29 cellular contexts compared by ENCODE assay signal in the genomic region with DNA sequence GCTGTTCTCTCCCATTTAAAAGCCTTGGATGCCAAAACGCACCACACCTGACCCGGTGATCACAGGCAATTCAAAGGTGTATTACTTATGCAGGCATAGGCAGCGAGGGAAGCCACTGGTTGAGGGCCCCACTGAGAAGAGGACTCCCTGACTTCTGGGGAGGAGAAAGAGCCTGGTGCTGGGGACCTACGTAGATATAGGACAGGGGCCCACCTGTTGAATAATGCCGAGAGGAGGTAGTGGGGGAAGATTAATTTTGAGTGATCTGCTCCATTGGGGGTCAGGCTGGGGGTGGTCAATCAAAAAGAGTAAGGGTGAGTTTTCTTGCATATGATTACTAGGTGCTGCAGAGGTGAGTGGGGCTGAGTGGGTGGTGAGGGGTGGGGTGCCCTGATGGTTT. TPM values are rescaled to one million over a fixed set of nuclear protein-coding genes. Genes with fewer than 3 reads are reported as not detected.
"Had no signal": no experiment of that assay in that cellular context is flagged by ENCODE, and none has a peak within 500 bp of the region (broad histone marks: within the 10 kb centered on the region; RNA-seq: fewer than 3 reads in every experiment).

No MANE protein-coding gene starts in this region.

- H3K9ac ChIP-seq: parathyroid adenoma had no signal

- H2AFZ ChIP-seq: parathyroid adenoma had no signal

- H3K79me2 ChIP-seq: parathyroid adenoma had no signal

- H3K27ac ChIP-seq: ovary, parathyroid adenoma, psoas muscle, right lobe of liver, sigmoid colon, stomach, thoracic aorta, thyroid gland, tibial nerve, upper lobe of left lung, vagina had no signal

- DNase-seq: nephron progenitor cell; occipital lobe; ovary; posterior cingulate gyrus; psoas muscle; right cardiac atrium; right lobe of liver; sigmoid colon; small intestine; stimulated activated CD4-positive, alpha-beta T cell treated with anti-CD3 and anti-CD28 coated beads, Interleukin-15, amount 100 ng/mL, for 24 hours; stimulated activated CD4-positive, alpha-beta T cell treated with anti-CD3 and anti-CD28 coated beads, Interleukin-2, amount 100 ng/mL, for 24 hours; stimulated activated CD4-positive, alpha-beta T cell treated with anti-CD3 and anti-CD28 coated beads, Interleukin-2, amount 100 ng/mL, for 48 hours; stimulated activated CD4-positive, alpha-beta T cell treated with anti-CD3 and anti-CD28 coated beads, Interleukin-4, amount 100 ng/mL, for 24 hours; stimulated activated naive B cell treated with anti-CD40 and anti-IgM and Interleukin-4, amounts not matched to agents 10 μg/mL and 1 μg/mL and 100 μg/mL, for 72 hours; stimulated activated naive CD4-positive, alpha-beta T cell treated with Interleukin-2 at 50 U/mL for 16 hours; stomach; thyroid gland; trophoblast cell; upper lobe of left lung had no signal

- H3K9me3 Mint-ChIP-seq: natural killer cell treated with Interleukin-12 subunit alpha and Interleukin-12 subunit beta and Interleukin-15 and Interleukin-18, amount 100 ng/mL, for 72 hours; nephron progenitor cell; stimulated activated effector memory CD8-positive, alpha-beta T cell treated with anti-CD3 and anti-CD28 coated beads, Interleukin-12 subunit alpha, Interleukin-12 subunit beta, amount 100 ng/mL, for 72 hours; stimulated activated naive CD8-positive, alpha-beta T cell treated with anti-CD3 and anti-CD28 coated beads, Interleukin-15, Interleukin-2, amounts not matched to agents 100 ng/mL and 50 ng/mL, for 24 hours had no signal

- ATAC-seq: natural killer cell treated with Interleukin-12 subunit alpha and Interleukin-12 subunit beta and Interleukin-15 and Interleukin-18, amount 100 ng/mL, for 72 hours; psoas muscle; right cardiac atrium; right lobe of liver; stimulated activated effector memory CD8-positive, alpha-beta T cell treated with anti-CD3 and anti-CD28 coated beads, Interleukin-12 subunit alpha, Interleukin-12 subunit beta, amount 100 ng/mL, for 72 hours; stimulated activated naive B cell treated with anti-CD40 and anti-IgM and Interleukin-4, amounts not matched to agents 10 μg/mL and 1 μg/mL and 100 μg/mL, for 72 hours had no signal

- H3K27ac Mint-ChIP-seq: natural killer cell treated with Interleukin-12 subunit alpha and Interleukin-12 subunit beta and Interleukin-15 and Interleukin-18, amount 100 ng/mL, for 72 hours; nephron progenitor cell; progenitor cell of endocrine pancreas; stimulated activated effector memory CD8-positive, alpha-beta T cell treated with anti-CD3 and anti-CD28 coated beads, Interleukin-12 subunit alpha, Interleukin-12 subunit beta, amount 100 ng/mL, for 72 hours; stimulated activated naive B cell treated with anti-CD40 and anti-IgM and Interleukin-4, amounts not matched to agents 10 μg/mL and 1 μg/mL and 100 μg/mL, for 72 hours; stimulated activated naive CD8-positive, alpha-beta T cell treated with anti-CD3 and anti-CD28 coated beads, Interleukin-15, Interleukin-2, amounts not matched to agents 100 ng/mL and 50 ng/mL, for 24 hours had no signal

- H3K4me3 ChIP-seq: ovary, psoas muscle, right lobe of liver, sigmoid colon, stomach, thoracic aorta, thyroid gland, tibial nerve, upper lobe of left lung, vagina had no signal

- H3K4me1 Mint-ChIP-seq: nephron progenitor cell had no signal

- H3K36me3 Mint-ChIP-seq: natural killer cell treated with Interleukin-12 subunit alpha and Interleukin-12 subunit beta and Interleukin-15 and Interleukin-18, amount 100 ng/mL, for 72 hours; stimulated activated effector memory CD8-positive, alpha-beta T cell treated with anti-CD3 and anti-CD28 coated beads, Interleukin-12 subunit alpha, Interleukin-12 subunit beta, amount 100 ng/mL, for 72 hours had no signal

- H3K4me1 ChIP-seq: parathyroid adenoma, psoas muscle, right lobe of liver, sigmoid colon, thyroid gland, tibial nerve, vagina had no signal

- H3K36me3 ChIP-seq: ovary, right lobe of liver, sigmoid colon, stomach, thoracic aorta, thyroid gland, tibial nerve, upper lobe of left lung, vagina had no signal

- H3K9me3 ChIP-seq: ovary, psoas muscle, right lobe of liver, sigmoid colon, stomach, thoracic aorta, thyroid gland, tibial nerve, upper lobe of left lung, vagina had no signal

- FAIRE-seq: small intestine, urothelium cell line had no signal

- H3K27me3 ChIP-seq: ovary, right lobe of liver, thyroid gland, upper lobe of left lung, vagina had no signal

- H3K4me3 Mint-ChIP-seq: natural killer cell treated with Interleukin-12 subunit alpha and Interleukin-12 subunit beta and Interleukin-15 and Interleukin-18, amount 100 ng/mL, for 72 hours; nephron progenitor cell; neural crest cell; stimulated activated effector memory CD8-positive, alpha-beta T cell treated with anti-CD3 and anti-CD28 coated beads, Interleukin-12 subunit alpha, Interleukin-12 subunit beta, amount 100 ng/mL, for 72 hours; stimulated activated naive B cell treated with anti-CD40 and anti-IgM and Interleukin-4, amounts not matched to agents 10 μg/mL and 1 μg/mL and 100 μg/mL, for 72 hours; stimulated activated naive CD8-positive, alpha-beta T cell treated with anti-CD3 and anti-CD28 coated beads, Interleukin-15, Interleukin-2, amounts not matched to agents 100 ng/mL and 50 ng/mL, for 24 hours had no signal

RNA-seq across cellular contexts. Expression of a gene that starts 7.8 kb away (rescaled TPM):
- total RNA-seq: natural killer cell treated with Interleukin-12 subunit alpha and Interleukin-12 subunit beta and Interleukin-15 and Interleukin-18, amount 100 ng/mL, for 72 hours had no signal
